8 cellular contexts compared by ENCODE assay signal in genomic region chr6:109096198-109096597, GRCh38. TPM values are rescaled to one million over a fixed set of nuclear protein-coding genes. Genes with fewer than 3 reads are reported as not detected.
A peak's percentile ranks its signal among the peaks of the same experiment; 100 is the strongest.
DNase-seq lines count a peak whose midpoint lies in the region; ATAC-seq lines count a peak whose summit lies in the region.

No MANE protein-coding gene starts in this region.

- no peaks in the 10 kb centered on the region for H3K27me3 Mint-ChIP-seq in activated T-cell treated with anti-CD3 and anti-CD28 coated beads, Interleukin-2, amount 50 U/mL, for 4 hours (ENCODE audit: low read depth)
- no peaks in the 10 kb centered on the region for H3K27me3 Mint-ChIP-seq in activated CD4-positive, alpha-beta memory T cell treated with anti-CD3 and anti-CD28 coated beads for 36 hours
- H3K27me3 Mint-ChIP-seq in immature natural killer cell (ENCODE audit: low read depth in 3 of 3) = peaks cover 6 to 14% (median 10%) of the 10 kb centered on the region in 3 donors

- H3K36me3 ChIP-seq in thymus (ENCODE audit: control insufficient read depth, insufficient read depth) (no peaks in the 10 kb centered on the region), aorta (ENCODE audit: control insufficient read depth in 1 of 2, insufficient read depth in 2 of 2, low read length in 1 of 2) (no peaks in the 10 kb centered on the region)

- WGBS in thymus = 46% methylated on average over 6 of the region's 6 CpGs
- 36% methylated on average over 6 of the region's 6 CpGs for WGBS in aorta, 2 donors

- CTCF ChIA-PET in activated CD4-positive, alpha-beta memory T cell treated with anti-CD3 and anti-CD28 coated beads for 36 hours (lab: Charles Lee) = no interaction called here

- H3K36me3 Mint-ChIP-seq in activated T-cell treated with anti-CD3 and anti-CD28 coated beads, Interleukin-2, amount 50 U/mL, for 4 hours (ENCODE audit: insufficient read depth) = peaks cover 2% of the 10 kb centered on the region
- peaks cover 7% of the 10 kb centered on the region for H3K36me3 Mint-ChIP-seq in activated CD4-positive, alpha-beta memory T cell treated with anti-CD3 and anti-CD28 coated beads for 36 hours
- peaks cover 0 to 10% (median 4%) of the 10 kb centered on the region in 3 donors for H3K36me3 Mint-ChIP-seq in immature natural killer cell

- H3K27me3 ChIP-seq in thymus (ENCODE audit: control insufficient read depth, insufficient read depth) (no peaks in the 10 kb centered on the region), aorta (ENCODE audit: control insufficient read depth in 1 of 2, insufficient read depth in 2 of 2, low read length in 1 of 2) (no peaks in the 10 kb centered on the region)

- H3K4me1 Mint-ChIP-seq in activated T-cell treated with anti-CD3 and anti-CD28 coated beads, Interleukin-2, amount 50 U/mL, for 4 hours (ENCODE audit: low read depth) = peaks cover 34% of the 10 kb centered on the region
- H3K4me1 Mint-ChIP-seq in activated CD4-positive, alpha-beta memory T cell treated with anti-CD3 and anti-CD28 coated beads for 36 hours (ENCODE audit: low read depth) = peaks cover 41% of the 10 kb centered on the region
- H3K4me1 Mint-ChIP-seq in immature natural killer cell = peaks cover 40 to 55% of the 10 kb centered on the region in 2 donors

- DNase-seq in activated T-cell treated with anti-CD3 and anti-CD28 coated beads, Interleukin-2, amount 50 U/mL, for 4 hours = no peak
- DNase-seq in activated T-cell treated with anti-CD3 and anti-CD28 coated beads for 4 hours (no peak), immature natural killer cell (no peak), LoVo (ENCODE audit: low spot score) (no peak), aorta (no peak)
- DNase-seq in activated CD4-positive, alpha-beta memory T cell treated with anti-CD3 and anti-CD28 coated beads for 36 hours = no peak
- DNase-seq in stimulated activated CD4-positive, alpha-beta T cell treated with anti-CD3 and anti-CD28 coated beads, Interleukin-12 subunit alpha, Interleukin-12 subunit beta, amount 100 ng/mL, for 4 hours = no peak

- intact Hi-C loops in activated CD4-positive, alpha-beta memory T cell treated with anti-CD3 and anti-CD28 coated beads for 36 hours (cut with micrococcal nuclease) = loop anchor here (5.0 to 10.0 kb wide), 2 partner anchors 831 to 1139 kb away; partner anchors contain the start of genes SEC63 and SNX3
- intact Hi-C loops in aorta (cut with DNase I) = loop anchor here in 1 of 2 donors (10.0 kb wide), 1 partner anchor 289 kb away; the partner anchor contains the start of gene CD164

- no peak for ATAC-seq in activated T-cell treated with anti-CD3 and anti-CD28 coated beads, Interleukin-2, amount 50 U/mL, for 4 hours
- ATAC-seq in aorta (ENCODE audit: low FRiP score) = no peak

- H3K4me1 ChIP-seq in thymus (ENCODE audit: control insufficient read depth, insufficient read depth, low read length) (peaks cover 7% of the 10 kb centered on the region), aorta (ENCODE audit: control insufficient read depth in 1 of 2, insufficient read depth in 2 of 2, low read length in 2 of 2) (peaks cover 0 to 7% of the 10 kb centered on the region in 2 donors)

- H3K27ac ChIP-seq in thymus (ENCODE audit: low read depth) (no peak overlapping the region), aorta (ENCODE audit: low read depth in 1 of 2, low read length in 2 of 2) (no peak overlapping the region)

- POLR2A ChIA-PET in activated CD4-positive, alpha-beta memory T cell treated with anti-CD3 and anti-CD28 coated beads for 36 hours (lab: Charles Lee) = interaction anchor here (1.0 to 2.3 kb wide), 3 partner anchors 9 to 1719 kb away, joined by 3 to 24 read pairs (median 3); partner anchors contain the start of genes CD164 and CDK19

- no peaks in the 10 kb centered on the region for H3K9me3 ChIP-seq in thymus (ENCODE audit: control insufficient read depth)
- H3K9me3 ChIP-seq in aorta (ENCODE audit: control insufficient read depth, low read length) = no peaks in the 10 kb centered on the region

- H3K27ac Mint-ChIP-seq in activated CD4-positive, alpha-beta memory T cell treated with anti-CD3 and anti-CD28 coated beads for 36 hours = no peak overlapping the region
- H3K27ac Mint-ChIP-seq in immature natural killer cell = peak overlapping the region in 5 of 6 donors; percentile 59 to 99 (median 69)

- peak overlapping the region; percentile 92 for H3K4me3 Mint-ChIP-seq in activated T-cell treated with anti-CD3 and anti-CD28 coated beads, Interleukin-2, amount 50 U/mL, for 4 hours
- peak overlapping the region; percentile 96 for H3K4me3 Mint-ChIP-seq in activated CD4-positive, alpha-beta memory T cell treated with anti-CD3 and anti-CD28 coated beads for 36 hours
- H3K4me3 Mint-ChIP-seq in immature natural killer cell = peak overlapping the region; percentile 94 to 97 (median 96)

- H3K9me3 Mint-ChIP-seq in activated T-cell treated with anti-CD3 and anti-CD28 coated beads, Interleukin-2, amount 50 U/mL, for 4 hours = no peaks in the 10 kb centered on the region
- H3K9me3 Mint-ChIP-seq in activated CD4-positive, alpha-beta memory T cell treated with anti-CD3 and anti-CD28 coated beads for 36 hours = no peaks in the 10 kb centered on the region
- H3K9me3 Mint-ChIP-seq in immature natural killer cell = no peaks in the 10 kb centered on the region

- H3K4me3 ChIP-seq in thymus (ENCODE audit: low read length) (peak overlapping the region; percentile 67), aorta (ENCODE audit: low read length in 2 of 2) (no peak overlapping the region)

RNA-seq across cellular contexts. Expression of gene CEP57L1, which starts 0.9 kb away (rescaled TPM):
- 1 to 10 TPM; 7.5 to 8.2 (median 7.6) TPM for total RNA-seq in activated T-cell treated with anti-CD3 and anti-CD28 coated beads, Interleukin-2, amount 50 U/mL, for 4 hours
- total RNA-seq in activated CD4-positive, alpha-beta memory T cell treated with anti-CD3 and anti-CD28 coated beads for 36 hours = 10 to 100 TPM; 23.0 to 27.8 TPM
- polyA plus RNA-seq in immature natural killer cell (1 to 10 TPM; 2.9 to 7.5 (median 6.9) TPM), thymus (9.9 TPM), aorta (10 to 100 TPM in 1 of 2 donors, 1 to 10 TPM in 1; 8.5 to 11.8 TPM)
- total RNA-seq in aorta = 10 to 100 TPM; 15.1 to 21.9 TPM

RNA-seq across cellular contexts. Expression of gene SESN1, which starts 1.6 kb away (rescaled TPM):
- 1 to 10 TPM; 3.9 to 7.0 (median 5.2) TPM for total RNA-seq in activated T-cell treated with anti-CD3 and anti-CD28 coated beads, Interleukin-2, amount 50 U/mL, for 4 hours
- 10 to 100 TPM in 1 of 2 experiments, 1 to 10 TPM in 1; 9.3 to 10.6 TPM for total RNA-seq in activated CD4-positive, alpha-beta memory T cell treated with anti-CD3 and anti-CD28 coated beads for 36 hours
- polyA plus RNA-seq in immature natural killer cell (10 to 100 TPM; 14.9 to 26.4 (median 20.9) TPM), thymus (76.9 TPM), aorta (10 to 100 TPM; 20.9 to 37.1 TPM)
- total RNA-seq in aorta = 10 to 100 TPM; 26.1 to 45.3 TPM
